In genomic region chr2:240131941-240132650, GRCh38 we compare ENCODE assay signal across 17 cellular contexts. TPM values are rescaled to one million over a fixed set of nuclear protein-coding genes. Genes with fewer than 3 reads are reported as not detected.
A peak's percentile ranks its signal among the peaks of the same experiment; 100 is the strongest.
DNase-seq lines count a peak whose midpoint lies in the region; ATAC-seq, FAIRE-seq and TF ChIP-seq lines count a peak whose summit lies in the region.
"Had no signal": no experiment of that assay in that cellular context is flagged by ENCODE, and none has a peak within 500 bp of the region (broad histone marks: within the 10 kb centered on the region; RNA-seq: fewer than 3 reads in every experiment).

No MANE protein-coding gene starts in this region.

- 96% methylated on average over 22 of the region's 22 CpGs for WGBS in HepG2 (ENCODE audit: low lambda C conversion rate)

- TF ChIP-seq POLR2A in HepG2 (IDR thresholded peaks at IDR 0.05; ENCODE audit: insufficient read depth in 1 of 2, low read depth in 2 of 2, low read length in 2 of 2), result no peak

- no peaks in the 10 kb centered on the region for H3K9me3 Mint-ChIP-seq in MCF 10A (ENCODE audit: unreplicated experiment)
- no peaks in the 10 kb centered on the region for H3K9me3 Mint-ChIP-seq in naive thymus-derived CD8-positive, alpha-beta T cell

- no peak for FAIRE-seq in HepG2 (lab: Jason Lieb, UNC)

- DNase-seq in AG04450 (ENCODE audit: low read depth, low spot score) (no peak), MCF 10A (ENCODE audit: unreplicated experiment) (no peak), HepG2 (ENCODE audit: low spot score) (no peak), NCI-H774 (lab: John Stamatoyannopoulos, UW) (no peak), NCI-H510A treated with DMSO at 0.1 percent for 48 hours (lab: John Stamatoyannopoulos, UW) (no peak)
- no peak for DNase-seq in naive thymus-derived CD8-positive, alpha-beta T cell
- DNase-seq: activated CD4-positive, alpha-beta T cell treated with anti-CD3 and anti-CD28 coated beads for 4 hours; erythroblast; Karpas-422; NCI-H2081 treated with DMSO at 0.1 percent for 48 hours; stomach; SW 1271 had no signal

- no peak for TF ChIP-seq EP300 in HepG2 (IDR thresholded peaks at IDR 0.05; ENCODE audit: low read depth in 2 of 2, low read length in 2 of 2)
- no peak for TF ChIP-seq EP300 in HepG2 (CRISPR knock-in tag; IDR thresholded peaks at IDR 0.05; ENCODE audit: borderline replicate concordance)

- no peak for ATAC-seq in HepG2
- ATAC-seq in GM21447 (IDR thresholded peaks at IDR 0.05; ENCODE audit: unreplicated experiment), result no peak
- ATAC-seq in naive thymus-derived CD8-positive, alpha-beta T cell, result no peak

- H3K79me2 ChIP-seq in HepG2 (ENCODE audit: insufficient read depth, low read length), result peaks cover 23% of the 10 kb centered on the region

- TF ChIP-seq RAD21 in HepG2 (CRISPR knock-in tag; IDR thresholded peaks at IDR 0.05), result no peak

- peaks cover 12% of the 10 kb centered on the region for H3K4me1 Mint-ChIP-seq in MCF 10A (ENCODE audit: insufficient read depth, unreplicated experiment)
- peaks cover 23 to 29% (median 27%) of the 10 kb centered on the region in 4 donors for H3K4me1 Mint-ChIP-seq in naive thymus-derived CD8-positive, alpha-beta T cell

- H3K36me3 Mint-ChIP-seq in MCF 10A (ENCODE audit: insufficient read depth, unreplicated experiment), result peaks cover 43% of the 10 kb centered on the region
- H3K36me3 Mint-ChIP-seq in naive thymus-derived CD8-positive, alpha-beta T cell, result peaks cover 0 to 56% (median 26%) of the 10 kb centered on the region in 3 donors

- H3K27me3 Mint-ChIP-seq in MCF 10A (ENCODE audit: insufficient read depth, unreplicated experiment), result no peaks in the 10 kb centered on the region
- no peaks in the 10 kb centered on the region for H3K27me3 Mint-ChIP-seq in naive thymus-derived CD8-positive, alpha-beta T cell

- no peaks in the 10 kb centered on the region for H3K27me3 ChIP-seq in AG04450 (ENCODE audit: control insufficient read depth, insufficient read depth, low read length)
- peaks cover 0 to 4% of the 10 kb centered on the region in 2 experiments; a peak in 1 of 5 replicates for H3K27me3 ChIP-seq in HepG2 (ENCODE audit: control insufficient read depth in 1 of 2, insufficient read depth in 2 of 2, low read length in 2 of 2)
- H3K27me3 ChIP-seq: breast epithelium, stomach had no signal

- in situ Hi-C loops in HepG2 (cut with HindIII; ENCODE audit: extremely low pct_ligation_motif_present, low pct_unique_long_range_greater_than_20kb), result loop anchor here (10.0 kb wide), 1 partner anchor 197 kb away; no protein-coding TSS in a partner anchor

- no peaks in the 10 kb centered on the region for H4K20me1 ChIP-seq in HepG2 (ENCODE audit: insufficient read depth, low read length)

- H3K4me1 ChIP-seq in HepG2 (ENCODE audit: insufficient read depth, low read length), result peaks cover 20% of the 10 kb centered on the region

- no peak overlapping the region for H2AFZ ChIP-seq in HepG2 (ENCODE audit: low read length)

- intact Hi-C loops in MCF 10A (cut with micrococcal nuclease) (no loop called here), HepG2 (cut with micrococcal nuclease; ENCODE audit: unreplicated experiment) (no loop called here)

- H3K36me3 ChIP-seq in HepG2 (replicated peaks in 1 of 2; ENCODE audit: control insufficient read depth in 1 of 2, insufficient read depth in 2 of 2, low read length in 2 of 2), result peaks cover 22 to 61% of the 10 kb centered on the region in 2 experiments
- H3K36me3 ChIP-seq: breast epithelium had no signal

- H3K9me3 ChIP-seq in AG04450 (ENCODE audit: control insufficient read depth, insufficient read depth, low read length), result no peaks in the 10 kb centered on the region; the same call in 1 of the 2 replicates
- no peaks in the 10 kb centered on the region for H3K9me3 ChIP-seq in HepG2 (ENCODE audit: low read length)
- H3K9me3 ChIP-seq: breast epithelium, stomach had no signal

- no TSS peak for BruUV-seq in MCF 10A (replicated peaks; lab: Mats Ljungman, UMichigan)
- no TSS peak for BruUV-seq in HepG2 (replicated peaks; lab: Mats Ljungman, UMichigan)

- TF ChIP-seq CTCF in AG04450 (IDR thresholded peaks at IDR 0.05; ENCODE audit: low read depth, low read length), result peak; percentile 20; the same call in 1 of the 2 replicates
- TF ChIP-seq CTCF in GM12875 (IDR thresholded peaks at IDR 0.05; ENCODE audit: borderline replicate concordance, insufficient read depth, low read depth, low read length), result 0 out of 2 replicates have a peak, but pooled peaks have one; percentile 16
- TF ChIP-seq CTCF in MCF 10A (IDR thresholded peaks at IDR 0.05; ENCODE audit: unreplicated experiment), result peak; percentile 20
- no peak for TF ChIP-seq CTCF in HepG2 (CRISPR knock-in tag; IDR thresholded peaks at IDR 0.05)

- H3K9ac ChIP-seq in HepG2 (ENCODE audit: insufficient read depth, low read depth, low read length), result no peak overlapping the region

- no peak overlapping the region for H3K27ac Mint-ChIP-seq in MCF 10A (ENCODE audit: low read depth, unreplicated experiment)
- peak overlapping the region in 1 of 10 donors; percentile 20 for H3K27ac Mint-ChIP-seq in naive thymus-derived CD8-positive, alpha-beta T cell

- POLR2A ChIA-PET in AG04450 (lab: Yijun Ruan, JAX) (no interaction called here), MCF 10A (lab: Yijun Ruan, JAX) (no interaction called here), HepG2 (lab: Yijun Ruan, JAX) (no interaction called here)
- POLR2A ChIA-PET in naive thymus-derived CD8-positive, alpha-beta T cell (lab: Charles Lee), result no interaction called here

- CTCF ChIA-PET in AG04450 (lab: Charles Lee) (interaction anchor here (0.9 kb wide), 1 partner anchor 71 kb away, joined by 3 read pairs; no protein-coding TSS in a partner anchor), MCF 10A (lab: Yijun Ruan, JAX) (interaction anchor here (1.3 to 1.6 kb wide), 3 partner anchors 12 to 71 kb away, joined by 4 to 10 read pairs (median 6); no protein-coding TSS in a partner anchor), HepG2 (lab: Yijun Ruan, JAX; ENCODE audit: low intra/inter-chr PET ratio, low total read pairs) (no interaction called here)

- H3K27ac ChIP-seq in AG04450 (ENCODE audit: low read depth, low read length) (no peak overlapping the region), HepG2 (ENCODE audit: extremely low read length, insufficient read depth, low read length) (no peak overlapping the region)
- H3K27ac ChIP-seq: breast epithelium, stomach had no signal

- H3K4me2 ChIP-seq in HepG2 (ENCODE audit: low read depth, low read length), result no peak overlapping the region

- no peak overlapping the region for H3K4me3 Mint-ChIP-seq in MCF 10A (ENCODE audit: unreplicated experiment)
- H3K4me3 Mint-ChIP-seq in naive thymus-derived CD8-positive, alpha-beta T cell, result peak overlapping the region in 1 of 10 donors; percentile 67

- H3K4me3 ChIP-seq in AG04450 (ENCODE audit: low read depth, low read length), result no peak overlapping the region
- H3K4me3 ChIP-seq in GM12875 (ENCODE audit: low read depth, low read length), result no peak overlapping the region
- no peak overlapping the region for H3K4me3 ChIP-seq in HepG2 (replicated peaks in 1 of 3; ENCODE audit: insufficient read depth in 1 of 3, low read depth in 2 of 3, low read length in 3 of 3)
- H3K4me3 ChIP-seq: breast epithelium, stomach had no signal

RNA-seq across cellular contexts. Expression of gene COPS9, which starts 4.0 kb away (rescaled TPM):
- polyA plus RNA-seq in AG04450 (2011; rRNA removed) (322 and 360 TPM in 2 replicates), HepG2 (2011; rRNA removed) (201 and 247 TPM in 2 replicates)
- polyA minus RNA-seq in AG04450 (2011; rRNA and poly(A)+ RNA removed), result 17.2 and 18.4 TPM in 2 replicates
- total RNA-seq in MCF 10A (2022) (146 and 197 TPM in 2 replicates), HepG2 (2016; rRNA removed; fragmentation: Illumina TruSeq; extraction: Trizol) (180 and 208 TPM in 2 replicates)
- 188 and 216 TPM in 2 replicates for total RNA-seq in HepG2 (2016; cell fraction: cytosol; rRNA removed; fragmentation: Illumina TruSeq; extraction: Trizol; ENCODE audit: low read depth)
- total RNA-seq in HepG2 (2016; cell fraction: insoluble cytoplasmic fraction; rRNA removed; fragmentation: Illumina TruSeq; extraction: Trizol), result 189 and 214 TPM in 2 replicates
- 299 and 318 TPM in 2 replicates for total RNA-seq in HepG2 (2016; cell fraction: membrane; rRNA removed; fragmentation: Illumina TruSeq; extraction: Trizol)
- total RNA-seq in HepG2 (2016; cell fraction: nucleus; rRNA removed; fragmentation: Illumina TruSeq; extraction: Trizol), result 64.4 and 66.4 TPM in 2 replicates
- polyA plus RNA-seq in HepG2 (2011; cell fraction: cytosol; rRNA removed), result 164 and 244 TPM in 2 replicates
- polyA plus RNA-seq in HepG2 (2011; cell fraction: nucleus; rRNA removed), result 49.8 and 53.2 TPM in 2 replicates
- polyA plus RNA-seq in HepG2 (2012), result 152 and 161 TPM in 2 replicates
- polyA plus RNA-seq in HepG2 (2016; cell fraction: cytosol; fragmentation: Illumina TruSeq; extraction: Trizol; ENCODE audit: low read depth), result 255 and 315 TPM in 2 replicates
- 244 and 258 TPM in 2 replicates for polyA plus RNA-seq in HepG2 (2016; cell fraction: insoluble cytoplasmic fraction; fragmentation: Illumina TruSeq; extraction: Trizol; ENCODE audit: low read depth)
- 282 and 350 TPM in 2 replicates for polyA plus RNA-seq in HepG2 (2016; cell fraction: membrane; fragmentation: Illumina TruSeq; extraction: Trizol; ENCODE audit: low read depth)
- polyA plus RNA-seq in HepG2 (2016; cell fraction: nucleus; fragmentation: Illumina TruSeq; extraction: Trizol; ENCODE audit: insufficient read depth, low read depth), result 132 TPM in 2 replicates
- 8.8 and 17.6 TPM in 2 replicates for polyA minus RNA-seq in HepG2 (2011; rRNA and poly(A)+ RNA removed; ENCODE audit: low replicate concordance)
- polyA minus RNA-seq in HepG2 (2011; cell fraction: cytosol; rRNA and poly(A)+ RNA removed), result 12.1 and 20.3 TPM in 2 replicates
- polyA minus RNA-seq in HepG2 (2011; cell fraction: nucleus; rRNA and poly(A)+ RNA removed), result 16.9 and 20.1 TPM in 2 replicates
- total RNA-seq in naive thymus-derived CD8-positive, alpha-beta T cell, result 10 to 100 TPM; 76.7 to 84.4 TPM
- 100 to 1,000 TPM; 318 to 389 (median 347) TPM for polyA plus RNA-seq in naive thymus-derived CD8-positive, alpha-beta T cell

RNA-seq across cellular contexts. Expression of gene OTOS, which starts 8.4 kb away (rescaled TPM):
- polyA plus RNA-seq in AG04450 (2011; rRNA removed) (not detected in 2 replicates), HepG2 (2011; rRNA removed) (not detected in 2 replicates)
- not detected in 2 replicates for polyA minus RNA-seq in AG04450 (2011; rRNA and poly(A)+ RNA removed)
- total RNA-seq in MCF 10A (2022) (not detected in 2 replicates), HepG2 (2016; rRNA removed; fragmentation: Illumina TruSeq; extraction: Trizol) (not detected in 2 replicates)
- not detected in 2 replicates for total RNA-seq in HepG2 (2016; cell fraction: cytosol; rRNA removed; fragmentation: Illumina TruSeq; extraction: Trizol; ENCODE audit: low read depth)
- total RNA-seq in HepG2 (2016; cell fraction: insoluble cytoplasmic fraction; rRNA removed; fragmentation: Illumina TruSeq; extraction: Trizol), result not detected in 2 replicates
- not detected in 2 replicates for total RNA-seq in HepG2 (2016; cell fraction: membrane; rRNA removed; fragmentation: Illumina TruSeq; extraction: Trizol)
- total RNA-seq in HepG2 (2016; cell fraction: nucleus; rRNA removed; fragmentation: Illumina TruSeq; extraction: Trizol), result not detected in 2 replicates
- polyA plus RNA-seq in HepG2 (2011; cell fraction: cytosol; rRNA removed), result not detected in 2 replicates
- not detected in 2 replicates for polyA plus RNA-seq in HepG2 (2011; cell fraction: nucleus; rRNA removed)
- not detected in 2 replicates for polyA plus RNA-seq in HepG2 (2012)
- not detected in 2 replicates for polyA plus RNA-seq in HepG2 (2016; cell fraction: cytosol; fragmentation: Illumina TruSeq; extraction: Trizol; ENCODE audit: low read depth)
- polyA plus RNA-seq in HepG2 (2016; cell fraction: insoluble cytoplasmic fraction; fragmentation: Illumina TruSeq; extraction: Trizol; ENCODE audit: low read depth), result not detected in 2 replicates
- polyA plus RNA-seq in HepG2 (2016; cell fraction: membrane; fragmentation: Illumina TruSeq; extraction: Trizol; ENCODE audit: low read depth), result not detected in 2 replicates
- polyA plus RNA-seq in HepG2 (2016; cell fraction: nucleus; fragmentation: Illumina TruSeq; extraction: Trizol; ENCODE audit: insufficient read depth, low read depth), result not detected in 2 replicates
- not detected in 2 replicates for polyA minus RNA-seq in HepG2 (2011; rRNA and poly(A)+ RNA removed; ENCODE audit: low replicate concordance)
- polyA minus RNA-seq in HepG2 (2011; cell fraction: cytosol; rRNA and poly(A)+ RNA removed), result not detected in 2 replicates
- not detected in 2 replicates for polyA minus RNA-seq in HepG2 (2011; cell fraction: nucleus; rRNA and poly(A)+ RNA removed)
- total RNA-seq in naive thymus-derived CD8-positive, alpha-beta T cell, result not detected
- not detected for polyA plus RNA-seq in naive thymus-derived CD8-positive, alpha-beta T cell
- total RNA-seq: breast epithelium, mononuclear cell, renal cortical epithelial cell, stomach had no signal
- polyA plus RNA-seq: stomach had no signal
